1 cellular context compared by ENCODE assay signal in genomic region chr1:1539310-1540014, GRCh38.
TF ChIP-seq lines count a peak whose summit lies in the region.

No MANE protein-coding gene starts in this region.

TF ChIP-seq in SK-N-SH, 30 proteins besides CTCF, POLR2A, EP300 and RAD21 (continued from another document):
- TF ChIP-seq, protein P1, sequence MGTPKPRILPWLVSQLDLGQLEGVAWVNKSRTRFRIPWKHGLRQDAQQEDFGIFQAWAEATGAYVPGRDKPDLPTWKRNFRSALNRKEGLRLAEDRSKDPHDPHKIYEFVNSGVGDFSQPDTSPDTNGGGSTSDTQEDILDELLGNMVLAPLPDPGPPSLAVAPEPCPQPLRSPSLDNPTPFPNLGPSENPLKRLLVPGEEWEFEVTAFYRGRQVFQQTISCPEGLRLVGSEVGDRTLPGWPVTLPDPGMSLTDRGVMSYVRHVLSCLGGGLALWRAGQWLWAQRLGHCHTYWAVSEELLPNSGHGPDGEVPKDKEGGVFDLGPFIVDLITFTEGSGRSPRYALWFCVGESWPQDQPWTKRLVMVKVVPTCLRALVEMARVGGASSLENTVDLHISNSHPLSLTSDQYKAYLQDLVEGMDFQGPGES (IDR thresholded peaks at IDR 0.05; ENCODE audit: low read depth, low read length) = no peak
- TF ChIP-seq EZH2phosphoT487 (IDR thresholded peaks at IDR 0.05; ENCODE audit: borderline replicate concordance, low read depth) = no peak
- no peak for TF ChIP-seq FOXM1 (IDR thresholded peaks at IDR 0.05; ENCODE audit: low read depth)
